9 cellular contexts compared by ENCODE assay signal in the genomic region with DNA sequence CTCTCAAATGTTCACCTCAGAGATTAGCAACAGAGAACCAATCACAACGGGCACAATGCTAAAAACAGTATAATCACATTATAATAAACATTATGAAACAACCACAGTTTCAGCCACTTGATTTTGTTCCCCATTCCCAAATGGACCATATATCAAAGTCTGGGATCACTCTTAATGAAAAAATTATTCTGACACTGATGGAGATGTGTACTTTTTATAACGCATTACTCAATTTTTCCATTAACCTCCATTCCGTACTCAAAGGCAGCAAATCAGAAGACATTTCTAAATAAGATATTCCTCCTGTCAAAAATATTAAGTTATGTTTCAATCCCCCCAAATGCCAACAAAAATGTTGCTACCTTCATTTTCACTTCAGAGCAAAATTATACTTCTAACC. TPM values are rescaled to one million over a fixed set of nuclear protein-coding genes. Genes with fewer than 3 reads are reported as not detected.
A peak's percentile ranks its signal among the peaks of the same experiment; 100 is the strongest.
DNase-seq lines count a peak whose midpoint lies in the region; ATAC-seq and TF ChIP-seq lines count a peak whose summit lies in the region.
"Had no signal": no experiment of that assay in that cellular context is flagged by ENCODE, and none has a peak within 500 bp of the region (broad histone marks: within the 10 kb centered on the region; RNA-seq: fewer than 3 reads in every experiment).

No MANE protein-coding gene starts in this region.

- no peaks in the 10 kb centered on the region for H3K9me3 ChIP-seq in CD4-positive, alpha-beta T cell (ENCODE audit: control insufficient read depth, low read length)
- no peaks in the 10 kb centered on the region for H3K9me3 ChIP-seq in MG63
- no peaks in the 10 kb centered on the region for H3K9me3 ChIP-seq in trophoblast cell (ENCODE audit: insufficient read depth, low read depth, low read length)

- H3K14ac ChIP-seq in trophoblast cell (ENCODE audit: low read length): no peak overlapping the region

- peaks cover 11% of the 10 kb centered on the region for H3K79me1 ChIP-seq in trophoblast cell (ENCODE audit: low read length)

- H3K4me1 ChIP-seq in trophoblast cell (ENCODE audit: control insufficient read depth in 1 of 2, insufficient read depth in 2 of 2, low read length in 2 of 2): peaks cover 4 to 5% of the 10 kb centered on the region in 2 experiments

- H4K91ac ChIP-seq in trophoblast cell (ENCODE audit: low read depth, low read length): no peak overlapping the region

- H2AK5ac ChIP-seq in trophoblast cell (ENCODE audit: low read length): no peak overlapping the region

- POLR2A ChIA-PET in CD4-positive, alpha-beta T cell (lab: Charles Lee): interaction anchor here (1.5 to 8.2 kb wide), 4 partner anchors 10 to 293 kb away, joined by 4 to 147 read pairs (median 68); a partner anchor contains a TSS

- H3K4ac ChIP-seq in trophoblast cell (ENCODE audit: low read depth, low read length): no peak overlapping the region

- ATAC-seq in CD4-positive, alpha-beta T cell (ENCODE audit: poor library complexity): no peak
- ATAC-seq in natural killer cell treated with Interleukin-12 subunit alpha and Interleukin-12 subunit beta and Interleukin-15 and Interleukin-18, amount 100 ng/mL, for 72 hours: no peak
- ATAC-seq in HG03196 (IDR thresholded peaks at IDR 0.05; ENCODE audit: unreplicated experiment) (no peak), GM19395 (IDR thresholded peaks at IDR 0.05; ENCODE audit: unreplicated experiment) (no peak)

- WGBS in trophoblast cell (ENCODE audit: extremely low coverage, insufficient coverage, insufficient read length): no CpG with 5 or more reads among the region's 3 CpGs

- H2BK12ac ChIP-seq in trophoblast cell (ENCODE audit: low read length): no peak overlapping the region

- H3K79me2 ChIP-seq in trophoblast cell (ENCODE audit: control insufficient read depth, insufficient read depth, low read length, poor library complexity): peaks cover 23% of the 10 kb centered on the region

- no peak overlapping the region for H4K8ac ChIP-seq in trophoblast cell (ENCODE audit: low read depth, low read length)

- H3K23ac ChIP-seq in trophoblast cell (ENCODE audit: low read length): no peak overlapping the region

- H3K27ac Mint-ChIP-seq in CD4-positive, alpha-beta T cell: peak overlapping the region; percentile 99
- H3K27ac Mint-ChIP-seq in chondrocyte (ENCODE audit: unreplicated experiment): peak overlapping the region; percentile 84
- peak overlapping the region; percentile 95 to 99 for H3K27ac Mint-ChIP-seq in natural killer cell treated with Interleukin-12 subunit alpha and Interleukin-12 subunit beta and Interleukin-15 and Interleukin-18, amount 100 ng/mL, for 72 hours

- no peak overlapping the region for H3K9ac ChIP-seq in trophoblast cell (ENCODE audit: low read length)

- no peak for TF ChIP-seq CTCF in CD4-positive, alpha-beta T cell (IDR thresholded peaks at IDR 0.05)
- no peak for TF ChIP-seq CTCF in chondrocyte (IDR thresholded peaks at IDR 0.05)

- H3K36me3 ChIP-seq in MG63 (peaks cover 39% of the 10 kb centered on the region), trophoblast cell (ENCODE audit: control insufficient read depth in 1 of 2, insufficient read depth in 2 of 2, low read length in 2 of 2) (peaks cover 0 to 2% of the 10 kb centered on the region in 2 experiments)

- no peak overlapping the region for H2BK120ac ChIP-seq in trophoblast cell (ENCODE audit: insufficient read depth, low read length, poor library complexity)

- no peaks in the 10 kb centered on the region for H3K9me3 Mint-ChIP-seq in CD4-positive, alpha-beta T cell
- no peaks in the 10 kb centered on the region for H3K9me3 Mint-ChIP-seq in chondrocyte (ENCODE audit: low read depth)
- no peaks in the 10 kb centered on the region for H3K9me3 Mint-ChIP-seq in natural killer cell treated with Interleukin-12 subunit alpha and Interleukin-12 subunit beta and Interleukin-15 and Interleukin-18, amount 100 ng/mL, for 72 hours

- no peak overlapping the region for H2AFZ ChIP-seq in trophoblast cell (ENCODE audit: insufficient read depth, low read length, poor library complexity)

- no peaks in the 10 kb centered on the region for H3K27me3 ChIP-seq in CD4-positive, alpha-beta T cell (ENCODE audit: control insufficient read depth, insufficient read depth, low read length)
- H3K27me3 ChIP-seq in MG63 (no peaks in the 10 kb centered on the region), trophoblast cell (ENCODE audit: insufficient read depth, low read length) (no peaks in the 10 kb centered on the region)

- H3K4me3 ChIP-seq in MG63 (peak overlapping the region; percentile 85), trophoblast cell (ENCODE audit: low read depth, low read length) (no peak overlapping the region)

- H3K4me2 ChIP-seq in trophoblast cell (ENCODE audit: low read length): no peak overlapping the region

- H3K27me3 Mint-ChIP-seq in CD4-positive, alpha-beta T cell: no peaks in the 10 kb centered on the region
- H3K27me3 Mint-ChIP-seq in chondrocyte (ENCODE audit: low read depth): no peaks in the 10 kb centered on the region
- H3K27me3 Mint-ChIP-seq in natural killer cell treated with Interleukin-12 subunit alpha and Interleukin-12 subunit beta and Interleukin-15 and Interleukin-18, amount 100 ng/mL, for 72 hours: no peaks in the 10 kb centered on the region

- H3K4me3 Mint-ChIP-seq in CD4-positive, alpha-beta T cell: peak overlapping the region; percentile 89
- H3K4me3 Mint-ChIP-seq in chondrocyte (ENCODE audit: unreplicated experiment): peak overlapping the region; percentile 92
- H3K4me3 Mint-ChIP-seq in natural killer cell treated with Interleukin-12 subunit alpha and Interleukin-12 subunit beta and Interleukin-15 and Interleukin-18, amount 100 ng/mL, for 72 hours: peak overlapping the region; percentile 84

- H3K36me3 Mint-ChIP-seq in CD4-positive, alpha-beta T cell (ENCODE audit: low read depth): peaks cover 31% of the 10 kb centered on the region
- no peaks in the 10 kb centered on the region for H3K36me3 Mint-ChIP-seq in chondrocyte (ENCODE audit: low read depth)
- no peaks in the 10 kb centered on the region for H3K36me3 Mint-ChIP-seq in natural killer cell treated with Interleukin-12 subunit alpha and Interleukin-12 subunit beta and Interleukin-15 and Interleukin-18, amount 100 ng/mL, for 72 hours

- peak overlapping the region; percentile 39 for H3K27ac ChIP-seq in CD4-positive, alpha-beta T cell (ENCODE audit: low read depth, low read length)
- no peak overlapping the region for H3K27ac ChIP-seq in trophoblast cell (ENCODE audit: low read depth, low read length)

- CTCF ChIA-PET in CD4-positive, alpha-beta T cell (lab: Charles Lee): interaction anchor here (8.1 kb wide), 1 partner anchor 43 kb away, joined by 57 read pairs; no protein-coding TSS in a partner anchor

- H2BK5ac ChIP-seq in trophoblast cell (ENCODE audit: low read depth, low read length, poor library complexity): no peak overlapping the region

- peaks cover 73% of the 10 kb centered on the region for H3K4me1 Mint-ChIP-seq in CD4-positive, alpha-beta T cell (ENCODE audit: low read depth)
- peaks cover 62% of the 10 kb centered on the region for H3K4me1 Mint-ChIP-seq in chondrocyte (ENCODE audit: low read depth)
- H3K4me1 Mint-ChIP-seq in natural killer cell treated with Interleukin-12 subunit alpha and Interleukin-12 subunit beta and Interleukin-15 and Interleukin-18, amount 100 ng/mL, for 72 hours (ENCODE audit: low read depth in 2 of 2): peaks cover 60 to 69% of the 10 kb centered on the region in 2 donors

- H3K18ac ChIP-seq in trophoblast cell (ENCODE audit: low read length): no peak overlapping the region

- intact Hi-C loops in CD4-positive, alpha-beta T cell (cut with DNase I, micrococcal nuclease): loop anchor here (5.0 kb wide), 2 partner anchors 60 to 170 kb away; no protein-coding TSS in a partner anchor

- H4K12ac ChIP-seq in trophoblast cell (ENCODE audit: low read depth, low read length): no peak overlapping the region

- DNase-seq in CD4-positive, alpha-beta T cell: no peak
- DNase-seq in MG63 (no peak), chondrocyte (ENCODE audit: low spot score) (no peak), DMS 273 (lab: John Stamatoyannopoulos, UW; ENCODE audit: unreplicated experiment) (no peak), trophoblast cell (no peak)
- no peak for DNase-seq in natural killer cell treated with Interleukin-12 subunit alpha and Interleukin-12 subunit beta and Interleukin-15 and Interleukin-18, amount 100 ng/mL, for 72 hours (ENCODE audit: low spot score)
- DNase-seq: NCI-H345 had no signal

RNA-seq across cellular contexts. Expression of a gene that starts 2.8 kb away (rescaled TPM):
- total RNA-seq in CD4-positive, alpha-beta T cell: 100 to 1,000 TPM; 146 to 153 TPM
- total RNA-seq in MG63 (2014; rRNA removed; shearing (Covaris generic); ENCODE audit: low replicate concordance): 284 and 335 TPM in 2 replicates
- 127 to 142 TPM (median 142 TPM) in 3 replicates for total RNA-seq in chondrocyte
- 100 to 1,000 TPM; 266 to 324 TPM for total RNA-seq in natural killer cell treated with Interleukin-12 subunit alpha and Interleukin-12 subunit beta and Interleukin-15 and Interleukin-18, amount 100 ng/mL, for 72 hours
- 121 and 122 TPM in 2 replicates for polyA plus RNA-seq in trophoblast cell (2013)

RNA-seq across cellular contexts. Expression of a gene that starts 2.8 kb away (rescaled TPM):
- 10 to 100 TPM; 91.7 to 95.2 TPM for total RNA-seq in CD4-positive, alpha-beta T cell
- total RNA-seq in MG63 (2014; rRNA removed; shearing (Covaris generic); ENCODE audit: low replicate concordance): 42.9 and 54.6 TPM in 2 replicates
- total RNA-seq in chondrocyte: 59.0 to 66.5 TPM (median 63.8 TPM) in 3 replicates
- total RNA-seq in natural killer cell treated with Interleukin-12 subunit alpha and Interleukin-12 subunit beta and Interleukin-15 and Interleukin-18, amount 100 ng/mL, for 72 hours: 100 to 1,000 TPM; 125 to 143 TPM
- polyA plus RNA-seq in trophoblast cell (2013): 99.5 and 101 TPM in 2 replicates

RNA-seq across cellular contexts. Expression of a gene that starts 37.2 kb away (rescaled TPM):
- total RNA-seq in CD4-positive, alpha-beta T cell: 10 to 100 TPM; 10.6 to 11.5 TPM
- total RNA-seq in MG63 (2014; rRNA removed; shearing (Covaris generic); ENCODE audit: low replicate concordance): 94.3 and 130 TPM in 2 replicates
- total RNA-seq in chondrocyte: 26.8 to 29.3 TPM (median 27.8 TPM) in 3 replicates
- 10 to 100 TPM; 27.0 to 37.4 TPM for total RNA-seq in natural killer cell treated with Interleukin-12 subunit alpha and Interleukin-12 subunit beta and Interleukin-15 and Interleukin-18, amount 100 ng/mL, for 72 hours
- 11.7 and 11.8 TPM in 2 replicates for polyA plus RNA-seq in trophoblast cell (2013)

RNA-seq across cellular contexts. Expression of a gene that starts 37.3 kb away (rescaled TPM):
- total RNA-seq in CD4-positive, alpha-beta T cell: 10 to 100 TPM; 32.9 to 35.8 TPM
- 143 and 318 TPM in 2 replicates for total RNA-seq in MG63 (2014; rRNA removed; shearing (Covaris generic); ENCODE audit: low replicate concordance)
- 123 to 128 TPM (median 128 TPM) in 3 replicates for total RNA-seq in chondrocyte
- 100 to 1,000 TPM in 1 of 2 donors, 10 to 100 TPM in 1; 71.0 to 101 TPM for total RNA-seq in natural killer cell treated with Interleukin-12 subunit alpha and Interleukin-12 subunit beta and Interleukin-15 and Interleukin-18, amount 100 ng/mL, for 72 hours
- polyA plus RNA-seq in trophoblast cell (2013): 506 and 511 TPM in 2 replicates

RNA-seq across cellular contexts. Expression of a gene that starts 46.3 kb away (rescaled TPM):
- 10 to 100 TPM; 15.5 to 17.1 TPM for total RNA-seq in CD4-positive, alpha-beta T cell
- 0.47 and 1.4 TPM in 2 replicates for total RNA-seq in MG63 (2014; rRNA removed; shearing (Covaris generic); ENCODE audit: low replicate concordance)
- total RNA-seq in chondrocyte: 1.9 to 8.8 TPM (median 8.6 TPM) in 3 replicates
- 1 to 10 TPM; 5.9 to 6.3 TPM for total RNA-seq in natural killer cell treated with Interleukin-12 subunit alpha and Interleukin-12 subunit beta and Interleukin-15 and Interleukin-18, amount 100 ng/mL, for 72 hours
- 2.7 and 3.1 TPM in 2 replicates for polyA plus RNA-seq in trophoblast cell (2013)
